Comparison of ENCODE assay signal across 11 cellular contexts in the genomic region with DNA sequence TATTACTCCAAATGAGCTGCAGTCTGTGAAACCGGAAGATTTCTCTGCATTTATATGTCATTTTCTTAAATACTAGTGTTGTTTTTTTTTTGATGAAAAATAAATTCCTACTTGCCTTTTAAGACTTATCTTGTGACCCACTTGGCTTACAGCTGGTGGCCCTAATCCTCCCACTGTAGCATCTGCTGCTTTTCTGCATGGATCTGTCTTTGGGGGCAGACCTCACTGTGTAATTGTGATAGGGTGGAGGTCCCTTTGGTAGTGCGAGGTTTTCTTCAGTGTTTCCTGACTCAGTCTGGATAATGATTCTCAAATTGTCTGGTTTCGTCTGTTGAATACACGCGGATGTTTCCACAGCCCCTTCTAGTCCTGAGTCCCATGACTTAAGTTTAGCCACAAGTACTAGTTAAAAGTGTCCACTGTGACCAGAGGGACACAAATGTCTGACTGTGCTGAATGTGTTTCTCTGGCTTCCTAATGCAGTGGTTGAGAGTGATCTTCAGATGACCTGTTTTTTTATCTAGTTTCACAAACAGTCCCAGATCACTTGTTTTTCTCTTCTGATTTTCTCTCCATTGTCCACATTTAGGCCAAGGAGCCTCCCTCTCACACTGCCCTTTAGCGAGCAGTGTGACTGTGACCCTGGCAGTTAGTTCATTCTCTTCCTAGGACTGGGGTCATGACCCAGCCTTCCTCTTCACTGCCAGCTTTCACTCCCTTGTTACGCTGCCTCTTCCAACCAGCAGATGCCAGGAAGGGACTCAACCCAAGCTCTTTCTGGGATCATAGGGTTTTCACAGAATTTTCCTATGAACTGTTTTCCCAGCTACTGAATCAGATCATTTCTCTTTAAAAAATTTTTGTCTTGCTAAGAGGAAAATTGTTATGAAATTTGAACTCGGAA.
DNase-seq lines count a peak whose midpoint lies in the region; ATAC-seq and TF ChIP-seq lines count a peak whose summit lies in the region.
"Had no signal": no experiment of that assay in that cellular context is flagged by ENCODE, and none has a peak within 500 bp of the region (broad histone marks: within the 10 kb centered on the region; RNA-seq: fewer than 3 reads in every experiment).

No MANE protein-coding gene starts in this region.

- peaks cover 87% of the 10 kb centered on the region for H3K4me1 Mint-ChIP-seq in neural crest cell

- H3K27ac Mint-ChIP-seq in activated naive CD4-positive, alpha-beta T cell treated with anti-CD3 and anti-CD28 coated beads, Interleukin-2, amount 50 U/mL, for 72 hours, result peak overlapping the region; percentile 38 to 87
- H3K27ac Mint-ChIP-seq in neural crest cell (ENCODE audit: unreplicated experiment), result peak overlapping the region; percentile 58

- H3K36me3 ChIP-seq in vagina, result no peaks in the 10 kb centered on the region

- no peak for ATAC-seq in activated naive CD4-positive, alpha-beta T cell treated with anti-CD3 and anti-CD28 coated beads, Interleukin-2, amount 50 U/mL, for 72 hours
- ATAC-seq in HG03342 (IDR thresholded peaks at IDR 0.05; ENCODE audit: unreplicated experiment), result no peak
- ATAC-seq: HCT116 had no signal

- peaks cover 7% of the 10 kb centered on the region for H3K27me3 Mint-ChIP-seq in neural crest cell (ENCODE audit: low read depth)

- DNase-seq in activated naive CD4-positive, alpha-beta T cell treated with anti-CD3 and anti-CD28 coated beads, Interleukin-2, amount 50 U/mL, for 72 hours (ENCODE audit: low spot score in 2 of 2), result no peak
- no peak for DNase-seq in activated naive CD4-positive, alpha-beta T cell (lab: John Stamatoyannopoulos, UW)
- DNase-seq in foreskin melanocyte, result peak; percentile 38
- no peak for DNase-seq in neural crest cell (ENCODE audit: low read depth, low spot score)
- DNase-seq in vagina (ENCODE audit: extremely low spot score in 2 of 2), result no peak
- DNase-seq in occipital lobe (lab: John Stamatoyannopoulos, UW), result no peak
- no peak for DNase-seq in pons (ENCODE audit: low spot score)
- DNase-seq: activated CD8-positive, alpha-beta memory T cell treated with anti-CD3 and anti-CD28 coated beads, Interleukin-2, amount 50 U/mL, for 4 hours; NCI-H526 treated with DMSO at 0.1 percent for 48 hours had no signal

- H3K4me1 ChIP-seq in vagina, result peaks cover 2% of the 10 kb centered on the region

- intact Hi-C loops in vagina (cut with DNase I), result no loop called here

- peaks cover 0 to 7% of the 10 kb centered on the region in 2 donors for H3K36me3 Mint-ChIP-seq in activated naive CD4-positive, alpha-beta T cell treated with anti-CD3 and anti-CD28 coated beads, Interleukin-2, amount 50 U/mL, for 72 hours
- peaks cover 6% of the 10 kb centered on the region for H3K36me3 Mint-ChIP-seq in neural crest cell (ENCODE audit: low read depth)

- peak overlapping the region; percentile 7 for H3K4me3 Mint-ChIP-seq in neural crest cell

- H3K9me3 ChIP-seq in vagina, result no peaks in the 10 kb centered on the region

- H3K27me3 ChIP-seq in vagina, result no peaks in the 10 kb centered on the region

- H3K27ac ChIP-seq in vagina, result peak overlapping the region; percentile 20

- TF ChIP-seq CTCF in neural crest cell (conservative IDR thresholded peaks at IDR 0.05), result no peak
- TF ChIP-seq CTCF in vagina (IDR thresholded peaks at IDR 0.05), result no peak

- no peak for TF ChIP-seq POLR2A in vagina (IDR thresholded peaks at IDR 0.05)

- H3K9me3 Mint-ChIP-seq in activated naive CD4-positive, alpha-beta T cell treated with anti-CD3 and anti-CD28 coated beads, Interleukin-2, amount 50 U/mL, for 72 hours, result no peaks in the 10 kb centered on the region
- no peaks in the 10 kb centered on the region for H3K9me3 Mint-ChIP-seq in neural crest cell

- no peak overlapping the region for H3K4me3 ChIP-seq in vagina
